ENCODE assay signal across 8 cellular contexts in the genomic region with DNA sequence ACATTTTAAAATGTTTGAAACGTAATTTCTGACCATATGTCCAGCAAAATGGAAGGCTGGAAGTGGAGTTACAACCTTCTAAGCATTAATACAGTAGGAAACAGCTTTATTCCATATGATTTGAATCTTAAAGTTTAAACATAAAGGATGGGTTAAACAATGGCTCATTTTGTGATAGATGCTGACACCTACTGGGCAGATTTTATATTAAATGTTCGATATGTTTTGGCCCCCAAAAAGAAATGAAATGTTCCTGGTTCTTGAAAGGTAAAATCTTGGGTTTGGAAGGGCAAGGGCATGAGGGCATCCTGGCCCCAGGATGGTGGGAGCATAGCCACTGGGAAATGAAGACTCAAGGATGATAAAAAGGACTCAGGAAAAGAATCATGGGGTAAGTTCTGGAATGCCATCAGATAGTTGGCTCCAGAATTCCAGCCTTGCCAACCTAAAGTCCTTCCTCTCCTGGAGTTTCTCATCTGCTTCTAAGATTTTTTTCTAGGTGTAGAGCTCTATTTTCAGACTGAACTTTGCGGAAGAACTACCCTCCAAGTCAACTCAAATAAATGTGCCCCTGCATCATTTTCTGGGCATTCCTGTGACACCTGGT. TPM values are rescaled to one million over a fixed set of nuclear protein-coding genes. Genes with fewer than 3 reads are reported as not detected.
A peak's percentile ranks its signal among the peaks of the same experiment; 100 is the strongest.
DNase-seq lines count a peak whose midpoint lies in the region; ATAC-seq and TF ChIP-seq lines count a peak whose summit lies in the region.

No MANE protein-coding gene starts in this region.

- H3K4me1 ChIP-seq in tibial artery = no peaks in the 10 kb centered on the region

- no peak overlapping the region for H3K27ac Mint-ChIP-seq in CD4-positive, alpha-beta T cell
- no peak overlapping the region for H3K27ac Mint-ChIP-seq in HFFc6

- H3K9me3 Mint-ChIP-seq in CD4-positive, alpha-beta T cell = no peaks in the 10 kb centered on the region
- no peaks in the 10 kb centered on the region for H3K9me3 Mint-ChIP-seq in HFFc6

- no peak overlapping the region for H3K4me3 ChIP-seq in tibial artery

- no peak for ATAC-seq in CD4-positive, alpha-beta T cell (ENCODE audit: poor library complexity)

- no peaks in the 10 kb centered on the region for H3K27me3 Mint-ChIP-seq in CD4-positive, alpha-beta T cell
- peaks cover 17% of the 10 kb centered on the region for H3K27me3 Mint-ChIP-seq in HFFc6 (ENCODE audit: insufficient read depth)

- no peak overlapping the region for H3K27ac ChIP-seq in CD4-positive, alpha-beta T cell (ENCODE audit: low read depth, low read length)
- no peak overlapping the region for H3K27ac ChIP-seq in VCaP
- no peak overlapping the region for H3K27ac ChIP-seq in tibial artery

- TF ChIP-seq CTCF in CD4-positive, alpha-beta T cell (IDR thresholded peaks at IDR 0.05) = peak; percentile 57
- TF ChIP-seq CTCF in HFFc6 (IDR thresholded peaks at IDR 0.05) (peak; percentile 78), VCaP (conservative IDR thresholded peaks at IDR 0.05) (peak; percentile 65), tibial artery (IDR thresholded peaks at IDR 0.05) (peak in 1 of 2 experiments; percentile 25)

- H3K9me3 ChIP-seq in CD4-positive, alpha-beta T cell (ENCODE audit: control insufficient read depth, low read length) = no peaks in the 10 kb centered on the region
- no peaks in the 10 kb centered on the region for H3K9me3 ChIP-seq in tibial artery

- peaks cover 3% of the 10 kb centered on the region for H3K27me3 ChIP-seq in CD4-positive, alpha-beta T cell (ENCODE audit: control insufficient read depth, insufficient read depth, low read length)
- H3K27me3 ChIP-seq in tibial artery = peaks cover 0 to 4% of the 10 kb centered on the region in 2 donors

- intact Hi-C loops in CD4-positive, alpha-beta T cell (cut with DNase I, micrococcal nuclease) = loop anchor here in 1 of 2 experiments (2.0 to 5.0 kb wide), 2 partner anchors 304 to 482 kb away; no protein-coding TSS in a partner anchor
- intact Hi-C loops in tibial artery (cut with DNase I; ENCODE audit: low total_unique reads) = no loop called here

- H3K36me3 ChIP-seq in tibial artery = no peaks in the 10 kb centered on the region

- no peak for DNase-seq in CD4-positive, alpha-beta T cell
- peak; percentile 4 for DNase-seq in HFFc6
- peak; percentile 24 for DNase-seq in left kidney (ENCODE audit: low read depth, low spot score)
- no peak for DNase-seq in tibial artery
- no peak for DNase-seq in NCI-H2196 treated with DMSO at 0.1 percent for 48 hours (lab: John Stamatoyannopoulos, UW; ENCODE audit: unreplicated experiment)
- DNase-seq in OCI-M2 (lab: John Stamatoyannopoulos, UW; ENCODE audit: unreplicated experiment) = no peak
- DNase-seq in NCI-H146 treated with DMSO at 0.1 percent for 48 hours (lab: John Stamatoyannopoulos, UW; ENCODE audit: unreplicated experiment) = no peak

- CTCF ChIA-PET in CD4-positive, alpha-beta T cell (lab: Charles Lee) = no interaction called here

- no peaks in the 10 kb centered on the region for H3K36me3 Mint-ChIP-seq in CD4-positive, alpha-beta T cell (ENCODE audit: low read depth)
- H3K36me3 Mint-ChIP-seq in HFFc6 (ENCODE audit: low read depth) = no peaks in the 10 kb centered on the region

- H3K4me3 Mint-ChIP-seq in CD4-positive, alpha-beta T cell = no peak overlapping the region
- H3K4me3 Mint-ChIP-seq in HFFc6 = no peak overlapping the region

- no peaks in the 10 kb centered on the region for H3K4me1 Mint-ChIP-seq in CD4-positive, alpha-beta T cell (ENCODE audit: low read depth)
- H3K4me1 Mint-ChIP-seq in HFFc6 (ENCODE audit: low read depth) = no peaks in the 10 kb centered on the region

- POLR2A ChIA-PET in CD4-positive, alpha-beta T cell (lab: Charles Lee) = no interaction called here

RNA-seq across cellular contexts. Expression of a gene that starts 34.6 kb away (rescaled TPM):
- 1 to 10 TPM; 2.9 to 3.1 TPM for total RNA-seq in CD4-positive, alpha-beta T cell
- total RNA-seq in HFFc6 (2021; fragmentation: NEBNext Ultra II Directional; extraction: Animal tissue kit (Norgen Biotek cat#: 25700)) = 1 to 10 TPM; 5.2 to 7.2 (median 5.7) TPM

Comparison
In these comparisons a context has a peak if more than half of its experiments do, and no peak if none do; other contexts are left out.
1. DNase-seq: peak in HFFc6 (single experiment) and left kidney (single experiment); none in CD4-positive, alpha-beta T cell (0 of 10), tibial artery (0 of 2), NCI-H2196 treated with DMSO at 0.1 percent for 48 hours (single experiment), OCI-M2 (single experiment) and NCI-H146 treated with DMSO at 0.1 percent for 48 hours (single experiment).